ENCODE assay signal across 18 cellular contexts in the genomic region with DNA sequence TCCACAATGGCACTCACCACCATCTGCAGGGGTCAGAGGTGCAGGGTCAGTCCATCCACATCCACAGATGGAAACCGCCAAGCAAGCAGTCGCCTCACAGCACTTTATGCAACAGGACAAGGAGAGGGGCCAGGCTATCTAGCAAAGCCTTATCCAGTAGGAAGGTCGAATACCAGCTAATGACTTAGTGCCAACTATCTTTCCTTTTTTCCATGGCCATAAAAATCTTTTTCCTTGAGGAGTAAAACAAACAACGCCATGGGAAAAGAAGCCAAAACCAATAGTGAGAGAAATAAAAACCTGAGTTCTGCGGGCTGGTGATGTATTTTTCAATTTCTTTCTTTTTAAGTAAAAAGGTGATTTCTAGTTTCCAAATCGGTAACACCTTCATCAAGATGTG. TPM values are rescaled to one million over a fixed set of nuclear protein-coding genes. Genes with fewer than 3 reads are reported as not detected.
DNase-seq lines count a peak whose midpoint lies in the region; ATAC-seq and TF ChIP-seq lines count a peak whose summit lies in the region.
"Had no signal": no experiment of that assay in that cellular context is flagged by ENCODE, and none has a peak within 500 bp of the region (broad histone marks: within the 10 kb centered on the region; RNA-seq: fewer than 3 reads in every experiment).

No MANE protein-coding gene starts in this region.

- no peak overlapping the region; the same call in 1 of the 2 replicates for H4K5ac ChIP-seq in IMR-90 (ENCODE audit: low read depth, low read length)

- H3K27me3 Mint-ChIP-seq in stimulated activated naive B cell treated with anti-CD40 and anti-IgM and Interleukin-4, amounts not matched to agents 10 μg/mL and 1 μg/mL and 100 μg/mL, for 72 hours = no peaks in the 10 kb centered on the region
- H3K27me3 Mint-ChIP-seq: CD4-positive, CD25-positive, alpha-beta regulatory T cell had no signal

- H3K79me1 ChIP-seq in IMR-90 (ENCODE audit: low read depth in 1 of 2, low read length in 2 of 2) = peaks cover 25 to 75% of the 10 kb centered on the region in 2 experiments

- no peak overlapping the region for H3K9ac ChIP-seq in IMR-90 (ENCODE audit: low read depth, low read length)
- no peak overlapping the region for H3K9ac ChIP-seq in muscle layer of colon (ENCODE audit: low read length)

- H3K36me3 ChIP-seq in IMR-90 (ENCODE audit: control insufficient read depth, insufficient read depth, low read length) = peaks cover 49% of the 10 kb centered on the region
- peaks cover 45% of the 10 kb centered on the region for H3K36me3 ChIP-seq in brain microvascular endothelial cell (replicated peaks)
- peaks cover 77% of the 10 kb centered on the region for H3K36me3 ChIP-seq in muscle layer of colon (ENCODE audit: insufficient read depth, low read length)

- no peak for ATAC-seq in IMR-90 (ENCODE audit: low read depth)
- ATAC-seq in stimulated activated naive B cell treated with anti-CD40 and anti-IgM and Interleukin-4, amounts not matched to agents 10 μg/mL and 1 μg/mL and 100 μg/mL, for 72 hours (replicated peaks) = no peak
- ATAC-seq in GM21390 (IDR thresholded peaks at IDR 0.05; ENCODE audit: unreplicated experiment) = no peak
- no peak for ATAC-seq in HG03159 (IDR thresholded peaks at IDR 0.05; ENCODE audit: unreplicated experiment)
- ATAC-seq in GM21529 (IDR thresholded peaks at IDR 0.05; ENCODE audit: unreplicated experiment) = no peak
- ATAC-seq: K562 had no signal

- intact Hi-C loops in IMR-90 (cut with micrococcal nuclease) = no loop called here

- H2BK120ac ChIP-seq in IMR-90 (ENCODE audit: low read depth, low read length) = peak overlapping the region; percentile 10; the same call in 1 of the 2 replicates

- peaks cover 14% of the 10 kb centered on the region for H3K4me1 ChIP-seq in IMR-90 (ENCODE audit: control insufficient read depth, insufficient read depth, low read length)
- peaks cover 35% of the 10 kb centered on the region for H3K4me1 ChIP-seq in muscle layer of colon (ENCODE audit: insufficient read depth, low read length)

- H2BK20ac ChIP-seq in IMR-90 (ENCODE audit: low read depth, low read length) = no peak overlapping the region

- H3K9me3 Mint-ChIP-seq in stimulated activated naive B cell treated with anti-CD40 and anti-IgM and Interleukin-4, amounts not matched to agents 10 μg/mL and 1 μg/mL and 100 μg/mL, for 72 hours = no peaks in the 10 kb centered on the region

- H3K4me1 Mint-ChIP-seq in stimulated activated naive B cell treated with anti-CD40 and anti-IgM and Interleukin-4, amounts not matched to agents 10 μg/mL and 1 μg/mL and 100 μg/mL, for 72 hours = peaks cover 15 to 18% of the 10 kb centered on the region in 2 donors

- H3K36me3 Mint-ChIP-seq in stimulated activated naive B cell treated with anti-CD40 and anti-IgM and Interleukin-4, amounts not matched to agents 10 μg/mL and 1 μg/mL and 100 μg/mL, for 72 hours = peaks cover 45 to 79% of the 10 kb centered on the region in 2 donors

- no peak for TF ChIP-seq RAD21 in IMR-90 (IDR thresholded peaks at IDR 0.05; ENCODE audit: low read length)

- no peak for TF ChIP-seq POLR2A in IMR-90 (IDR thresholded peaks at IDR 0.05; ENCODE audit: low read depth, low read length)

- no peak overlapping the region for H2AFZ ChIP-seq in IMR-90 (replicated peaks; ENCODE audit: low read length, poor library complexity)

- in situ Hi-C loops in IMR-90 (cut with MboI; ENCODE audit: low sequenced_read_pairs) = loop anchor here (25.0 kb wide), 1 partner anchor 979 kb away; no protein-coding TSS in a partner anchor
- in situ Hi-C loops in brain microvascular endothelial cell (cut with HindIII; ENCODE audit: low pct_ligation_motif_present, low sequenced_read_pairs) = no loop called here

- CTCF ChIA-PET in IMR-90 (lab: Yijun Ruan, JAX) = no interaction called here

- no CpG with 5 or more reads among the region's 6 CpGs for WGBS in IMR-90 (ENCODE audit: extremely low coverage in 2 of 2, insufficient read length in 1 of 2), 2 experiments

- H2AK9ac ChIP-seq in IMR-90 (replicated peaks; ENCODE audit: low read depth, low read length, poor library complexity) = no peak overlapping the region

- peak overlapping the region; percentile 19; the same call in 1 of the 2 replicates for H4K91ac ChIP-seq in IMR-90 (ENCODE audit: insufficient read depth, low read depth, low read length)

- no peak overlapping the region for H3K4me2 ChIP-seq in IMR-90 (ENCODE audit: low read depth, low read length)

- H2AK5ac ChIP-seq in IMR-90 (ENCODE audit: low read depth, low read length) = peak overlapping the region; percentile 78; the same call in 1 of the 2 replicates

- H3K27ac Mint-ChIP-seq in stimulated activated naive B cell treated with anti-CD40 and anti-IgM and Interleukin-4, amounts not matched to agents 10 μg/mL and 1 μg/mL and 100 μg/mL, for 72 hours = peak overlapping the region; percentile 25
- H3K27ac Mint-ChIP-seq: CD4-positive, CD25-positive, alpha-beta regulatory T cell had no signal

- no peaks in the 10 kb centered on the region for H3K27me3 ChIP-seq in IMR-90 (ENCODE audit: control insufficient read depth, insufficient read depth, low read length)
- H3K27me3 ChIP-seq in brain microvascular endothelial cell (replicated peaks) = no peaks in the 10 kb centered on the region
- H3K27me3 ChIP-seq in muscle layer of colon (ENCODE audit: control insufficient read depth in 1 of 2, insufficient read depth in 2 of 2, low read length in 2 of 2) = no peaks in the 10 kb centered on the region

- DNase-seq in IMR-90 (no peak), brain microvascular endothelial cell (no peak)
- no peak for DNase-seq in stimulated activated naive B cell treated with anti-CD40 and anti-IgM and Interleukin-4, amounts not matched to agents 10 μg/mL and 1 μg/mL and 100 μg/mL, for 72 hours
- DNase-seq in stimulated activated naive CD4-positive, alpha-beta T cell treated with Interleukin-2 at 50 U/mL for 16 hours (lab: John Stamatoyannopoulos, UW) = no peak
- DNase-seq: AML-193; Calu3; CD4-positive, CD25-positive, alpha-beta regulatory T cell; NCI-H1417 treated with DMSO at 0.1 percent for 48 hours; NCI-H1930; NCI-H2171; NCI-H446; NCI-H69; SHP77 treated with DMSO at 0.1 percent for 48 hours had no signal

- peak overlapping the region; percentile 87 for H2BK5ac ChIP-seq in IMR-90 (ENCODE audit: low read depth, low read length, poor library complexity, severe bottlenecking)

- H3K56ac ChIP-seq in IMR-90 (ENCODE audit: extremely low read depth, insufficient read depth, low read length) = no peak overlapping the region

- peaks cover 5% of the 10 kb centered on the region; the same call in 1 of the 2 replicates for H4K20me1 ChIP-seq in IMR-90 (ENCODE audit: insufficient read depth, low read length)

- H3K4ac ChIP-seq in IMR-90 (ENCODE audit: low read depth, low read length) = peak overlapping the region; percentile 30; the same call in 1 of the 2 replicates

- H3K27ac ChIP-seq in IMR-90 (ENCODE audit: insufficient read depth, low read length) (peak overlapping the region; percentile 50), brain microvascular endothelial cell (peak overlapping the region; percentile 81), muscle layer of colon (ENCODE audit: low read depth, low read length) (peak overlapping the region; percentile 48)

- peak overlapping the region in 1 of 2 experiments; percentile 39; a peak in 1 of 4 replicates for H4K8ac ChIP-seq in IMR-90 (ENCODE audit: low read depth in 2 of 2, low read length in 2 of 2)

- H2BK15ac ChIP-seq in IMR-90 (ENCODE audit: low read depth, low read length) = no peak overlapping the region

- no TSS peak for BruUV-seq in IMR-90 (replicated peaks; lab: Mats Ljungman, UMichigan)

- TF ChIP-seq CTCF in IMR-90 (conservative IDR thresholded peaks at IDR 0.05; ENCODE audit: low read depth, low read length) = no peak
- no peak for TF ChIP-seq CTCF in brain microvascular endothelial cell (IDR thresholded peaks at IDR 0.05; ENCODE audit: low read depth, low read length, missing control alignments)

- no peaks in the 10 kb centered on the region for H3K9me3 ChIP-seq in IMR-90 (ENCODE audit: control insufficient read depth, insufficient read depth, low read length)
- H3K9me3 ChIP-seq in muscle layer of colon (ENCODE audit: low read length) = no peaks in the 10 kb centered on the region

- no peak overlapping the region for H3K23ac ChIP-seq in IMR-90 (ENCODE audit: low read depth, low read length)

- H3K4me3 Mint-ChIP-seq in stimulated activated naive B cell treated with anti-CD40 and anti-IgM and Interleukin-4, amounts not matched to agents 10 μg/mL and 1 μg/mL and 100 μg/mL, for 72 hours = no peak overlapping the region

- H3K14ac ChIP-seq in IMR-90 (replicated peaks; ENCODE audit: low read depth, low read length) = 0 out of 2 replicates have a peak overlapping the region, but pooled peaks have one; percentile 28

- POLR2A ChIA-PET in IMR-90 (lab: Charles Lee; ENCODE audit: unreplicated experiment) = no interaction called here

- H3K4me3 ChIP-seq in IMR-90 (ENCODE audit: insufficient read depth, low read depth, low read length) (no peak overlapping the region), brain microvascular endothelial cell (ENCODE audit: low read depth, low read length) (no peak overlapping the region), muscle layer of colon (ENCODE audit: low read depth in 1 of 2, low read length in 2 of 2) (no peak overlapping the region)
- H3K4me3 ChIP-seq: K562 had no signal

- dilution Hi-C loops in IMR-90 (cut with HindIII; ENCODE audit: low sequenced_read_pairs, unreplicated experiment) = no loop called here

- H3K9me1 ChIP-seq in IMR-90 (ENCODE audit: insufficient read depth, low read length) = peaks cover 21% of the 10 kb centered on the region

- no peak overlapping the region for H3K18ac ChIP-seq in IMR-90 (ENCODE audit: low read depth, low read length)

TF ChIP-seq in IMR-90, 13 proteins besides CTCF, POLR2A, EP300 and RAD21:
- TF ChIP-seq RFX5 (IDR thresholded peaks at IDR 0.05; ENCODE audit: low read depth, low read length) (no peak), FOS (IDR thresholded peaks at IDR 0.05; ENCODE audit: low read depth, low read length) (no peak), MAZ (IDR thresholded peaks at IDR 0.05; ENCODE audit: borderline replicate concordance, low read depth, low read length) (no peak), MAFK (IDR thresholded peaks at IDR 0.05; ENCODE audit: low read depth, low read length) (no peak)

RNA-seq across cellular contexts. Expression of gene SNX19, which starts 8.2 kb away (rescaled TPM):
- total RNA-seq in IMR-90 (2012; rRNA removed) = 90.0 and 113 TPM in 2 replicates
- 31.1 and 35.9 TPM in 2 replicates for polyA plus RNA-seq in IMR-90 (2012; rRNA removed)
- 23.1 and 25.6 TPM in 2 replicates for polyA plus RNA-seq in IMR-90 (2012; cell fraction: cytosol; rRNA removed)
- polyA plus RNA-seq in IMR-90 (2012; cell fraction: nucleus; rRNA removed; ENCODE audit: low replicate concordance) = 30.1 and 42.6 TPM in 2 replicates
